In genomic region chr1:210250665-210250997, GRCh38 we compare ENCODE assay signal across 8 cellular contexts. TPM values are rescaled to one million over a fixed set of nuclear protein-coding genes. Genes with fewer than 3 reads are reported as not detected.
DNase-seq lines count a peak whose midpoint lies in the region; ATAC-seq, FAIRE-seq and TF ChIP-seq lines count a peak whose summit lies in the region.

No MANE protein-coding gene starts in this region.

- H3K4me1 ChIP-seq in A673 (ENCODE audit: insufficient read depth, low read length, poor library complexity, severe bottlenecking) (peaks cover 44% of the 10 kb centered on the region), GM23338 (ENCODE audit: insufficient read depth) (peaks cover 28% of the 10 kb centered on the region), trophoblast cell (ENCODE audit: control insufficient read depth in 1 of 2, insufficient read depth in 2 of 2, low read length in 2 of 2) (peaks cover 13 to 17% of the 10 kb centered on the region in 2 experiments)

- no peaks in the 10 kb centered on the region for H3K9me3 Mint-ChIP-seq in GM23338

- H3K4me1 Mint-ChIP-seq in GM23338: peaks cover 35% of the 10 kb centered on the region

- H3K27me3 Mint-ChIP-seq in GM23338 (ENCODE audit: insufficient read depth, low read depth, poor library complexity): peaks cover 14% of the 10 kb centered on the region

- peak overlapping the region; percentile 67 for H2BK5ac ChIP-seq in trophoblast cell (ENCODE audit: low read depth, low read length, poor library complexity)

- H3F3A ChIP-seq in GM23338 (replicated peaks; ENCODE audit: low read depth): peaks cover 11% of the 10 kb centered on the region; the same call in 1 of the 2 replicates

- peak overlapping the region; percentile 80 for H3K27ac Mint-ChIP-seq in GM23338

- H3K27me3 ChIP-seq in A673 (replicated peaks; ENCODE audit: insufficient read depth, low read depth, low read length, poor library complexity) (no peaks in the 10 kb centered on the region), GM23338 (ENCODE audit: insufficient read depth) (peaks cover 47% of the 10 kb centered on the region), trophoblast cell (ENCODE audit: insufficient read depth, low read length) (no peaks in the 10 kb centered on the region)

- no peak overlapping the region for H4K8ac ChIP-seq in trophoblast cell (ENCODE audit: low read depth, low read length)

- H3K79me2 ChIP-seq in GM23338 (replicated peaks; ENCODE audit: insufficient read depth): no peaks in the 10 kb centered on the region
- peaks cover 9% of the 10 kb centered on the region for H3K79me2 ChIP-seq in trophoblast cell (ENCODE audit: control insufficient read depth, insufficient read depth, low read length, poor library complexity)

- H3K18ac ChIP-seq in trophoblast cell (ENCODE audit: low read length): no peak overlapping the region

- peaks cover 25% of the 10 kb centered on the region for H3K79me1 ChIP-seq in trophoblast cell (ENCODE audit: low read length)

- no peak overlapping the region for H3K14ac ChIP-seq in trophoblast cell (ENCODE audit: low read length)

- WGBS in trophoblast cell (ENCODE audit: extremely low coverage, insufficient coverage, insufficient read length): no CpG with 5 or more reads among the region's 11 CpGs

- no peak overlapping the region for H2AK5ac ChIP-seq in trophoblast cell (ENCODE audit: low read length)

- intact Hi-C loops in A673 (cut with micrococcal nuclease; ENCODE audit: unreplicated experiment): loop anchor here (5.0 kb wide), 1 partner anchor 42 kb away; no protein-coding TSS in a partner anchor

- TF ChIP-seq CTCF in A673 (conservative IDR thresholded peaks at IDR 0.05; ENCODE audit: low read depth, low read length) (no peak), GM23338 (conservative IDR thresholded peaks at IDR 0.05; ENCODE audit: low read depth in 2 of 2) (no peak)

- no peak for FAIRE-seq in frontal cortex (lab: Jason Lieb, UNC)

- no peak overlapping the region for H2BK12ac ChIP-seq in trophoblast cell (ENCODE audit: low read length)

- H4K20me1 ChIP-seq in GM23338 (replicated peaks; ENCODE audit: insufficient read depth): no peaks in the 10 kb centered on the region

- POLR2A ChIA-PET in A673 (lab: Charles Lee; ENCODE audit: low non-redundant PET): no interaction called here

- no peak overlapping the region for H4K12ac ChIP-seq in trophoblast cell (ENCODE audit: low read depth, low read length)

- H3K4me3 ChIP-seq in A673 (ENCODE audit: low read depth, low read length, poor library complexity, severe bottlenecking) (peak overlapping the region; percentile 42), GM23338 (peak overlapping the region; percentile 68), trophoblast cell (ENCODE audit: low read depth, low read length) (no peak overlapping the region)

- peak overlapping the region; percentile 63 for H4K91ac ChIP-seq in trophoblast cell (ENCODE audit: low read depth, low read length)

- BruUV-seq in A673 (replicated peaks; lab: Mats Ljungman, UMichigan): no TSS peak

- H3K9me2 ChIP-seq in GM23338 (ENCODE audit: insufficient read depth): no peaks in the 10 kb centered on the region

- DNase-seq in A673 (ENCODE audit: low spot score): peak; percentile 95
- peak; percentile 83 for DNase-seq in GM23338 (ENCODE audit: low spot score)
- peak; percentile 32 for DNase-seq in OCI-M1 (lab: John Stamatoyannopoulos, UW)
- DNase-seq in frontal cortex (ENCODE audit: low spot score in 2 of 2): peak; percentile 48 to 62
- DNase-seq in trophoblast cell: peak; percentile 13 to 49
- no peak for DNase-seq in AML-193 (lab: John Stamatoyannopoulos, UW)
- DNase-seq in stimulated activated naive CD4-positive, alpha-beta T cell treated with Interleukin-2 at 50 U/mL for 16 hours (lab: John Stamatoyannopoulos, UW): no peak

- no peaks in the 10 kb centered on the region for H3K36me3 Mint-ChIP-seq in GM23338 (ENCODE audit: low read depth)

- H3K4me2 ChIP-seq in GM23338 (peak overlapping the region; percentile 92), trophoblast cell (ENCODE audit: low read length) (peak overlapping the region; percentile 87)

- H3K4me3 Mint-ChIP-seq in GM23338: peak overlapping the region; percentile 75

- H2AFZ ChIP-seq in GM23338: peak overlapping the region; percentile 49; the same call in 1 of the 2 replicates
- no peak overlapping the region for H2AFZ ChIP-seq in trophoblast cell (ENCODE audit: insufficient read depth, low read length, poor library complexity)

- H3K4ac ChIP-seq in trophoblast cell (ENCODE audit: low read depth, low read length): no peak overlapping the region

- H3K27ac ChIP-seq in A673 (ENCODE audit: low read depth, low read length, poor library complexity, severe bottlenecking) (peak overlapping the region; percentile 28), GM23338 (ENCODE audit: low read depth) (peak overlapping the region; percentile 80; the same call in 1 of the 2 replicates), trophoblast cell (ENCODE audit: low read depth, low read length) (peak overlapping the region; percentile 61)

- no peak overlapping the region for H3K9ac ChIP-seq in trophoblast cell (ENCODE audit: low read length)

- H3K9me3 ChIP-seq in A673 (ENCODE audit: low read depth, low read length, poor library complexity, severe bottlenecking) (no peaks in the 10 kb centered on the region), trophoblast cell (ENCODE audit: insufficient read depth, low read depth, low read length) (no peaks in the 10 kb centered on the region)

- H3K36me3 ChIP-seq in A673 (ENCODE audit: insufficient read depth, low read length, poor library complexity, severe bottlenecking): no peaks in the 10 kb centered on the region
- H3K36me3 ChIP-seq in GM23338 (ENCODE audit: insufficient read depth): no peaks in the 10 kb centered on the region
- H3K36me3 ChIP-seq in trophoblast cell (ENCODE audit: control insufficient read depth in 1 of 2, insufficient read depth in 2 of 2, low read length in 2 of 2): peaks cover 0 to 3% of the 10 kb centered on the region in 2 experiments

- CTCF ChIA-PET in A673 (lab: Charles Lee): interaction anchor here (0.5 to 0.7 kb wide), 3 partner anchors 41 to 390 kb away, joined by 6 to 14 read pairs (median 8); no protein-coding TSS in a partner anchor

- H2BK120ac ChIP-seq in trophoblast cell (ENCODE audit: insufficient read depth, low read length, poor library complexity): peak overlapping the region; percentile 68

- ATAC-seq in GM23338 (peak; percentile 52), GM21367 (IDR thresholded peaks at IDR 0.05; ENCODE audit: unreplicated experiment) (no peak)

- H3K23ac ChIP-seq in trophoblast cell (ENCODE audit: low read length): no peak overlapping the region

TF ChIP-seq in GM23338, 12 proteins besides CTCF, POLR2A, EP300 and RAD21:
- TF ChIP-seq STAT1 (IDR thresholded peaks at IDR 0.05; ENCODE audit: unreplicated experiment): no peak
- peak; percentile 65 for TF ChIP-seq POLR2AphosphoS5 (IDR thresholded peaks at IDR 0.05; ENCODE audit: low read depth)
- TF ChIP-seq NANOG (IDR thresholded peaks at IDR 0.05; ENCODE audit: borderline replicate concordance): no peak
TF ChIP-seq in GM23338: peak in this region for 1.

RNA-seq across cellular contexts. Expression of gene SERTAD4, which starts 18.0 kb away (rescaled TPM):
- total RNA-seq in A673 (2021) (8.0 and 12.2 TPM in 2 replicates), frontal cortex (13.5 TPM)
- 1.0 and 1.6 TPM in 2 replicates for total RNA-seq in GM23338 (2014; rRNA removed; shearing (Covaris generic))
- polyA plus RNA-seq in GM23338 (2016; fragmentation: Nextera tagmentation; extraction: Ambion mirVana): 1.3 and 1.4 TPM in 2 replicates
- polyA plus RNA-seq in trophoblast cell (2013): 22.0 and 22.1 TPM in 2 replicates

Comparison
In these comparisons a context has a peak if more than half of its experiments do, and no peak if none do; other contexts are left out.
1. DNase-seq: peak in A673 (single experiment), GM23338 (single experiment), OCI-M1 (single experiment), frontal cortex (2 of 2) and trophoblast cell (2 of 2); none in AML-193 (0 of 2) and stimulated activated naive CD4-positive, alpha-beta T cell treated with Interleukin-2 at 50 U/mL for 16 hours (single experiment).
2. H3K27ac ChIP-seq: peak in every context shown above with its lines; median percentile 80 in GM23338; 61 in trophoblast cell; 28 in A673.